ENCODE assay signal across 1 cellular context in genomic region chr7:84633-85020, GRCh38.
TF ChIP-seq lines count a peak whose summit lies in the region.

No MANE protein-coding gene starts in this region.

TF ChIP-seq in H1, 55 proteins besides CTCF, POLR2A, EP300 and RAD21 (continued from another document):
- no peak for TF ChIP-seq RXRA (IDR thresholded peaks at IDR 0.05; ENCODE audit: insufficient read depth, low read depth, low read length)
- no peak for TF ChIP-seq SRF (IDR thresholded peaks at IDR 0.05; ENCODE audit: low read depth, low read length)
- no peak for TF ChIP-seq PHF8 (conservative IDR thresholded peaks at IDR 0.05; ENCODE audit: low read depth, low read length)
- TF ChIP-seq TBP (IDR thresholded peaks at IDR 0.05; ENCODE audit: low read depth, low read length): no peak
- no peak for TF ChIP-seq KDM1A (IDR thresholded peaks at IDR 0.05; ENCODE audit: borderline replicate concordance, low read length)
- TF ChIP-seq BRCA1 (IDR thresholded peaks at IDR 0.05; ENCODE audit: low read depth, low read length): no peak
- TF ChIP-seq CBX8 (IDR thresholded peaks at IDR 0.05; ENCODE audit: borderline replicate concordance, low read depth, low read length): no peak
- TF ChIP-seq MAFK (IDR thresholded peaks at IDR 0.05; ENCODE audit: low read depth, low read length): no peak
- TF ChIP-seq USF2 (IDR thresholded peaks at IDR 0.05; ENCODE audit: low read length): no peak
- no peak for TF ChIP-seq CHD7 (IDR thresholded peaks at IDR 0.05; ENCODE audit: insufficient replicate concordance, low read length)
- no peak for TF ChIP-seq BACH1 (IDR thresholded peaks at IDR 0.05; ENCODE audit: low read length)
- TF ChIP-seq RFX5 (IDR thresholded peaks at IDR 0.05; ENCODE audit: borderline replicate concordance, low read depth, low read length): no peak
- no peak for TF ChIP-seq NRF1 (IDR thresholded peaks at IDR 0.05; ENCODE audit: low read depth, low read length)
